Comparison of ENCODE assay signal across 8 cellular contexts in genomic region chr10:78028438-78029293, GRCh38. TPM values are rescaled to one million over a fixed set of nuclear protein-coding genes. Genes with fewer than 3 reads are reported as not detected.
DNase-seq lines count a peak whose midpoint lies in the region; ATAC-seq and TF ChIP-seq lines count a peak whose summit lies in the region.

No MANE protein-coding gene starts in this region.

- POLR2A ChIA-PET in MCF 10A (lab: Yijun Ruan, JAX) = interaction anchor here (0.6 to 1.8 kb wide), 6 partner anchors 16 to 179 kb away, joined by 3 to 6 read pairs (median 4); no protein-coding TSS in a partner anchor

- no peaks in the 10 kb centered on the region for H3K27me3 Mint-ChIP-seq in MCF 10A (ENCODE audit: insufficient read depth, unreplicated experiment)

- peaks cover 37% of the 10 kb centered on the region for H3K4me1 Mint-ChIP-seq in MCF 10A (ENCODE audit: insufficient read depth, unreplicated experiment)

- H4K20me1 ChIP-seq in MM.1S (ENCODE audit: insufficient read depth, low read length) = no peaks in the 10 kb centered on the region

- no peaks in the 10 kb centered on the region for H3K9me3 ChIP-seq in MM.1S (replicated peaks; ENCODE audit: insufficient read depth, low read length)
- no peaks in the 10 kb centered on the region for H3K9me3 ChIP-seq in subcutaneous abdominal adipose tissue (ENCODE audit: control insufficient read depth in 5 of 5, low read length in 5 of 5)

- H3K27ac Mint-ChIP-seq in MCF 10A (ENCODE audit: low read depth, unreplicated experiment) = peak overlapping the region; percentile 93

- CTCF ChIA-PET in MCF 10A (lab: Yijun Ruan, JAX) = interaction anchor here (0.7 to 3.6 kb wide), 8 partner anchors 10 to 217 kb away, joined by 3 to 12 read pairs (median 4); no protein-coding TSS in a partner anchor

- intact Hi-C loops in MCF 10A (cut with micrococcal nuclease) = loop anchor here (1.0 kb wide), 1 partner anchor 182 kb away; no protein-coding TSS in a partner anchor

- peaks cover 39% of the 10 kb centered on the region for H3K36me3 Mint-ChIP-seq in MCF 10A (ENCODE audit: insufficient read depth, unreplicated experiment)

- H3K9me2 ChIP-seq in MM.1S (replicated peaks; ENCODE audit: insufficient read depth, low read length) = no peaks in the 10 kb centered on the region

- H3F3A ChIP-seq in MM.1S (ENCODE audit: insufficient read depth, low read length) = peaks cover 10% of the 10 kb centered on the region

- peak overlapping the region; percentile 92 for H2AFZ ChIP-seq in MM.1S (ENCODE audit: low read length)

- H3K4me3 Mint-ChIP-seq in MCF 10A (ENCODE audit: unreplicated experiment) = peak overlapping the region; percentile 95

- peaks cover 30% of the 10 kb centered on the region for H3K79me2 ChIP-seq in MM.1S (ENCODE audit: low read length)

- H3K9ac ChIP-seq in MM.1S (ENCODE audit: low read length) = peak overlapping the region; percentile 89
- peak overlapping the region; percentile 81 to 98 (median 89) for H3K9ac ChIP-seq in subcutaneous abdominal adipose tissue (ENCODE audit: low read length in 5 of 5)

- TSS peak; percentile 39 for BruUV-seq in MCF 10A (replicated peaks; lab: Mats Ljungman, UMichigan)

- H3K9me3 Mint-ChIP-seq in MCF 10A (ENCODE audit: unreplicated experiment) = no peaks in the 10 kb centered on the region

- no peaks in the 10 kb centered on the region for H3K27me3 ChIP-seq in MM.1S (replicated peaks; ENCODE audit: insufficient read depth, low read length)
- H3K27me3 ChIP-seq in subcutaneous abdominal adipose tissue (ENCODE audit: control insufficient read depth in 5 of 5, insufficient read depth in 4 of 5, low read length in 5 of 5) = no peaks in the 10 kb centered on the region

- H3K4me1 ChIP-seq in MM.1S (ENCODE audit: low read length) = peaks cover 8% of the 10 kb centered on the region; the same call in 1 of the 2 replicates
- H3K4me1 ChIP-seq in subcutaneous abdominal adipose tissue (ENCODE audit: control insufficient read depth in 5 of 5, insufficient read depth in 5 of 5, low read length in 5 of 5) = peaks cover 2 to 28% (median 21%) of the 10 kb centered on the region in 5 donors

- peak; percentile 7 for ATAC-seq in GM19397 (IDR thresholded peaks at IDR 0.05; ENCODE audit: unreplicated experiment)
- ATAC-seq in GM21528 (IDR thresholded peaks at IDR 0.05; ENCODE audit: low FRiP score, unreplicated experiment) = no peak

- H3K4me3 ChIP-seq in MM.1S (ENCODE audit: low read length) (peak overlapping the region; percentile 94), subcutaneous abdominal adipose tissue (ENCODE audit: low read depth in 1 of 5, low read length in 5 of 5) (peak overlapping the region; percentile 91 to 100 (median 99))

- peak overlapping the region; percentile 17; the same call in 1 of the 2 replicates for H3K27ac ChIP-seq in MM.1S (ENCODE audit: low read length)
- H3K27ac ChIP-seq in subcutaneous abdominal adipose tissue (ENCODE audit: low read depth, low read length) = peak overlapping the region; percentile 93

- H3K4me2 ChIP-seq in MM.1S (ENCODE audit: low read depth, low read length) = peak overlapping the region; percentile 61

- peak; percentile 51 for DNase-seq in AG08395 (ENCODE audit: low spot score)
- DNase-seq in MM.1S = peak; percentile 23
- DNase-seq in MCF 10A (ENCODE audit: unreplicated experiment) = no peak
- peak; percentile 34 for DNase-seq in kidney tubule cell (ENCODE audit: low spot score)
- DNase-seq in NCI-H1105 (lab: John Stamatoyannopoulos, UW) = no peak

- TF ChIP-seq CTCF in MM.1S (IDR thresholded peaks at IDR 0.05; ENCODE audit: low read length) (no peak), MCF 10A (IDR thresholded peaks at IDR 0.05; ENCODE audit: unreplicated experiment) (no peak)

- H3K36me3 ChIP-seq in MM.1S (replicated peaks; ENCODE audit: insufficient read depth, low read length) (peaks cover 5% of the 10 kb centered on the region; the same call in 1 of the 2 replicates), subcutaneous abdominal adipose tissue (ENCODE audit: control insufficient read depth in 5 of 5, insufficient read depth in 5 of 5, low read length in 5 of 5) (peaks cover 12 to 29% (median 24%) of the 10 kb centered on the region in 5 donors)

RNA-seq across cellular contexts. Expression of gene POLR3A, which starts 0.6 kb away (rescaled TPM):
- 19.1 and 19.8 TPM in 2 replicates for total RNA-seq in MCF 10A (2022)

RNA-seq across cellular contexts. Expression of gene RPS24, which starts 5.0 kb away (rescaled TPM):
- 2,215 and 2,288 TPM in 2 replicates for total RNA-seq in MCF 10A (2022)

Comparison
In these comparisons a context has a peak if more than half of its experiments do, and no peak if none do; other contexts are left out.
1. DNase-seq: peak in AG08395 (single experiment), MM.1S (single experiment) and kidney tubule cell (single experiment); none in MCF 10A (single experiment) and NCI-H1105 (single experiment).